ENCODE assay signal across 9 cellular contexts in the genomic region with DNA sequence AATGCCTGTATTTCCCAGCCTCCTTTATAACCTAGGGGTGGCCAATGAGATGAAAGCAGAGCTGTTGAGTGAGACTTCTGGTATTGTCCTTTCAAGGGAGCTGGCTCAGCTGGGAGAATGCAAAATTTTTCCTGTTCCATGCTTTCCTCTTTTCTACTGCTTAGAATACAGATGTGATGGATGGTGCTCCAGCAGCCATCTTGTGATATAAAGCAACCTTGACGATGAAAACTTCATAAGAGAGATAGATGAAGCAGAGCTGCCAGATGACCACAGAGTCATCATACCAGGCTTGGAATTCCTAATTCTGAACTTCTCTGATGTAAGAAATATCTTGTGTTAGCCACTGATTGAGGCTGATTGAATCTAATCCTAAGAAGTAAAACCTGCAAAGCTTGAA. TPM values are rescaled to one million over a fixed set of nuclear protein-coding genes. Genes with fewer than 3 reads are reported as not detected.
"Had no signal": no experiment of that assay in that cellular context is flagged by ENCODE, and none has a peak within 500 bp of the region (broad histone marks: within the 10 kb centered on the region; RNA-seq: fewer than 3 reads in every experiment).

No MANE protein-coding gene starts in this region.

- H3K4me3 ChIP-seq: GM12878 had no signal

- FAIRE-seq: G401.6, GM12878, GM12891, GM12892, GM18507, GM19239 had no signal

- DNase-seq: GDM1, GF-D8 had no signal

- ATAC-seq: GM12878 had no signal

RNA-seq across cellular contexts. Expression of a gene that starts 11.9 kb away (rescaled TPM):
- total RNA-seq: G401 had no signal
- polyA plus RNA-seq: GM12878 had no signal
